In genomic region chr9:105447386-105447813, GRCh38 we compare ENCODE assay signal across 8 cellular contexts. TPM values are rescaled to one million over a fixed set of nuclear protein-coding genes. Genes with fewer than 3 reads are reported as not detected.
DNase-seq lines count a peak whose midpoint lies in the region; ATAC-seq and TF ChIP-seq lines count a peak whose summit lies in the region.

No MANE protein-coding gene starts in this region.

- intact Hi-C loops in activated T-helper 2 cell treated with anti-CD3 and anti-CD28 coated beads, Interferon-gamma antibody, Interleukin-2, Interleukin-4, amounts not matched to agents 10 μg/mL and 5 μg/mL and 100 μg/mL, durations not matched to agents 14 hours and 24 hours and 36 hours (cut with micrococcal nuclease) = loop anchor here (5.0 to 10.0 kb wide), 2 partner anchors 110 to 247 kb away; partner anchors contain the start of genes FKTN and TMEM38B

- peak overlapping the region; percentile 49 for H3K27ac Mint-ChIP-seq in T-helper 2 cell treated with Interferon-gamma antibody and Interleukin-4, amounts not matched to agents 5 μg/mL and 100 μg/mL, for 36 hours
- H3K27ac Mint-ChIP-seq in activated T-helper 2 cell treated with anti-CD3 and anti-CD28 coated beads, Interferon-gamma antibody, Interleukin-2, Interleukin-4, amounts not matched to agents 10 μg/mL and 5 μg/mL and 100 μg/mL, durations not matched to agents 14 hours and 24 hours and 36 hours = no peak overlapping the region
- H3K27ac Mint-ChIP-seq in immature natural killer cell = peak overlapping the region in 5 of 6 donors; percentile 24 to 70 (median 34)

- H3K4me3 ChIP-seq in suprapubic skin = peak overlapping the region; percentile 85

- no peaks in the 10 kb centered on the region for H3K27me3 ChIP-seq in suprapubic skin

- no peak for ATAC-seq in GM21367 (IDR thresholded peaks at IDR 0.05; ENCODE audit: unreplicated experiment)
- no peak for ATAC-seq in GM19324 (IDR thresholded peaks at IDR 0.05; ENCODE audit: low FRiP score, unreplicated experiment)

- H3K36me3 ChIP-seq in suprapubic skin = no peaks in the 10 kb centered on the region

- no peaks in the 10 kb centered on the region for H3K9me3 Mint-ChIP-seq in T-helper 2 cell treated with Interferon-gamma antibody and Interleukin-4, amounts not matched to agents 5 μg/mL and 100 μg/mL, for 36 hours
- H3K9me3 Mint-ChIP-seq in activated T-helper 2 cell treated with anti-CD3 and anti-CD28 coated beads, Interferon-gamma antibody, Interleukin-2, Interleukin-4, amounts not matched to agents 10 μg/mL and 5 μg/mL and 100 μg/mL, durations not matched to agents 14 hours and 24 hours and 36 hours = no peaks in the 10 kb centered on the region
- H3K9me3 Mint-ChIP-seq in immature natural killer cell = no peaks in the 10 kb centered on the region

- peak overlapping the region; percentile 84 for H3K4me3 Mint-ChIP-seq in T-helper 2 cell treated with Interferon-gamma antibody and Interleukin-4, amounts not matched to agents 5 μg/mL and 100 μg/mL, for 36 hours
- peak overlapping the region; percentile 76 for H3K4me3 Mint-ChIP-seq in activated T-helper 2 cell treated with anti-CD3 and anti-CD28 coated beads, Interferon-gamma antibody, Interleukin-2, Interleukin-4, amounts not matched to agents 10 μg/mL and 5 μg/mL and 100 μg/mL, durations not matched to agents 14 hours and 24 hours and 36 hours (ENCODE audit: low read depth)
- H3K4me3 Mint-ChIP-seq in immature natural killer cell = peak overlapping the region; percentile 79 to 87 (median 83)

- no peak for TF ChIP-seq POLR2A in suprapubic skin (IDR thresholded peaks at IDR 0.05)

- TF ChIP-seq CTCF in suprapubic skin (IDR thresholded peaks at IDR 0.05) = no peak

- DNase-seq in T-helper 2 cell treated with Interferon-gamma antibody and Interleukin-4, amounts not matched to agents 5 μg/mL and 100 μg/mL, for 36 hours (ENCODE audit: low spot score) = no peak
- DNase-seq in T-helper 2 cell (no peak), immature natural killer cell (no peak), suprapubic skin (ENCODE audit: low spot score in 2 of 2) (no peak), Ammon's horn (ENCODE audit: low spot score) (no peak)
- no peak for DNase-seq in activated T-helper 2 cell treated with anti-CD3 and anti-CD28 coated beads, Interferon-gamma antibody, Interleukin-2, Interleukin-4, amounts not matched to agents 10 μg/mL and 5 μg/mL and 100 μg/mL, durations not matched to agents 14 hours and 24 hours and 36 hours (ENCODE audit: low spot score)

- no peaks in the 10 kb centered on the region for H3K36me3 Mint-ChIP-seq in T-helper 2 cell treated with Interferon-gamma antibody and Interleukin-4, amounts not matched to agents 5 μg/mL and 100 μg/mL, for 36 hours (ENCODE audit: low read depth)
- H3K36me3 Mint-ChIP-seq in activated T-helper 2 cell treated with anti-CD3 and anti-CD28 coated beads, Interferon-gamma antibody, Interleukin-2, Interleukin-4, amounts not matched to agents 10 μg/mL and 5 μg/mL and 100 μg/mL, durations not matched to agents 14 hours and 24 hours and 36 hours (ENCODE audit: low read depth) = no peaks in the 10 kb centered on the region
- H3K36me3 Mint-ChIP-seq in immature natural killer cell = no peaks in the 10 kb centered on the region

- peaks cover 22% of the 10 kb centered on the region for H3K4me1 Mint-ChIP-seq in T-helper 2 cell treated with Interferon-gamma antibody and Interleukin-4, amounts not matched to agents 5 μg/mL and 100 μg/mL, for 36 hours (ENCODE audit: low read depth)
- peaks cover 15% of the 10 kb centered on the region for H3K4me1 Mint-ChIP-seq in activated T-helper 2 cell treated with anti-CD3 and anti-CD28 coated beads, Interferon-gamma antibody, Interleukin-2, Interleukin-4, amounts not matched to agents 10 μg/mL and 5 μg/mL and 100 μg/mL, durations not matched to agents 14 hours and 24 hours and 36 hours (ENCODE audit: low read depth)
- H3K4me1 Mint-ChIP-seq in immature natural killer cell = peaks cover 11 to 18% of the 10 kb centered on the region in 2 donors

- no peak for TF ChIP-seq EP300 in suprapubic skin (IDR thresholded peaks at IDR 0.05)

- H3K4me1 ChIP-seq in suprapubic skin = peaks cover 14% of the 10 kb centered on the region

- 14% methylated on average over 16 of the region's 16 CpGs for WGBS in suprapubic skin

- peaks cover 18% of the 10 kb centered on the region for H3K27me3 Mint-ChIP-seq in T-helper 2 cell treated with Interferon-gamma antibody and Interleukin-4, amounts not matched to agents 5 μg/mL and 100 μg/mL, for 36 hours (ENCODE audit: low read depth)
- H3K27me3 Mint-ChIP-seq in activated T-helper 2 cell treated with anti-CD3 and anti-CD28 coated beads, Interferon-gamma antibody, Interleukin-2, Interleukin-4, amounts not matched to agents 10 μg/mL and 5 μg/mL and 100 μg/mL, durations not matched to agents 14 hours and 24 hours and 36 hours (ENCODE audit: low read depth) = peaks cover 18% of the 10 kb centered on the region
- H3K27me3 Mint-ChIP-seq in immature natural killer cell (ENCODE audit: low read depth in 3 of 3) = peaks cover 0 to 6% (median 0%) of the 10 kb centered on the region in 3 donors

- peak overlapping the region; percentile 80 for H3K27ac ChIP-seq in suprapubic skin

- H3K9me3 ChIP-seq in suprapubic skin = no peaks in the 10 kb centered on the region

RNA-seq across cellular contexts. Expression of gene FSD1L, which starts 0.4 kb away (rescaled TPM):
- 3.2 and 3.7 TPM in 2 replicates for total RNA-seq in activated T-helper 2 cell treated with anti-CD3 and anti-CD28 coated beads, Interferon-gamma antibody, Interleukin-2, Interleukin-4, amounts not matched to agents 10 μg/mL and 5 μg/mL and 100 μg/mL, durations not matched to agents 14 hours and 24 hours and 36 hours
- 1 to 10 TPM in 1 of 3 donors, under 1 TPM in 2; 0.26 to 4.7 (median 0.91) TPM for polyA plus RNA-seq in immature natural killer cell
- total RNA-seq in suprapubic skin = 1 to 10 TPM in 3 of 4 donors, under 1 TPM in 1; 0.86 to 2.1 (median 1.6) TPM
